Comparison of ENCODE assay signal across 27 cellular contexts in genomic region chr14:32277998-32278397, GRCh38.
"Had no signal": no experiment of that assay in that cellular context is flagged by ENCODE, and none has a peak within 500 bp of the region (broad histone marks: within the 10 kb centered on the region; RNA-seq: fewer than 3 reads in every experiment).

No MANE protein-coding gene starts in this region.

- H3K27me3 ChIP-seq: ascending aorta, cardiac muscle cell had no signal

- H3K4me3 ChIP-seq: ascending aorta, cardiac muscle cell had no signal

- DNase-seq: activated CD4-positive, alpha-beta memory T cell treated with anti-CD3 and anti-CD28 coated beads, Interleukin-2, amount 10 ng/mL, durations not matched to agents 7 days and 5 days; activated CD4-positive, alpha-beta T cell treated with anti-CD3 and anti-CD28 coated beads for 1 hour; activated CD4-positive, alpha-beta T cell treated with anti-CD3 and anti-CD28 coated beads for 36 hours; activated CD4-positive, alpha-beta T cell treated with anti-CD3 and anti-CD28 coated beads for 48 hours; activated CD4-positive, alpha-beta T cell treated with anti-CD3 and anti-CD28 coated beads, Interleukin-2, amount 10 ng/mL, durations not matched to agents 7 days and 5 days; activated CD4-positive, alpha-beta T cell treated with anti-CD3 and anti-CD28 coated beads, Interleukin-2, amount 50 U/mL, for 48 hours; activated CD4-positive, CD25-positive, alpha-beta regulatory T cell; activated CD8-positive, alpha-beta memory T cell treated with anti-CD3 and anti-CD28 coated beads for 24 hours; activated CD8-positive, alpha-beta memory T cell treated with anti-CD3 and anti-CD28 coated beads, Interleukin-2, amount 10 ng/mL, durations not matched to agents 7 days and 5 days; activated CD8-positive, alpha-beta memory T cell treated with anti-CD3 and anti-CD28 coated beads, Interleukin-2, amount 50 U/mL, for 48 hours; activated CD8-positive, alpha-beta T cell treated with anti-CD3 and anti-CD28 coated beads, Interleukin-2, amount 10 ng/mL, durations not matched to agents 7 days and 5 days; activated effector memory CD4-positive, alpha-beta T cell treated with Interleukin-2 at 50 U/mL for 16 hours; activated gamma-delta T cell; activated naive CD4-positive, alpha-beta T cell treated with anti-CD3 and anti-CD28 coated beads, Interleukin-2, amount 10 ng/mL, durations not matched to agents 7 days and 5 days; activated naive CD4-positive, alpha-beta T cell treated with Interleukin-2 at 50 U/mL for 16 hours; activated naive CD8-positive, alpha-beta T cell treated with anti-CD3 and anti-CD28 coated beads, Interleukin-2, amount 10 ng/mL, durations not matched to agents 7 days and 5 days; activated naive CD8-positive, alpha-beta T cell treated with anti-CD3 and anti-CD28 coated beads, Interleukin-2, amount 50 U/mL, for 24 hours; activated T-cell treated with anti-CD3 and anti-CD28 coated beads, Interleukin-2, amount 50 U/mL, for 24 hours; activated T-cell treated with anti-CD3 and anti-CD28 coated beads, Interleukin-2, amount 50 U/mL, for 48 hours; amygdala; anterior cingulate cortex; cerebellar nuclear complex; T-helper 2 cell; T-helper 9 cell; WERI-Rb-1 had no signal

- H3K27ac ChIP-seq: ascending aorta, cardiac muscle cell, WERI-Rb-1 had no signal
